ENCODE assay signal across 11 cellular contexts in genomic region chr10:102813734-102814455, GRCh38. TPM values are rescaled to one million over a fixed set of nuclear protein-coding genes. Genes with fewer than 3 reads are reported as not detected.
A peak's percentile ranks its signal among the peaks of the same experiment; 100 is the strongest.
DNase-seq lines count a peak whose midpoint lies in the region; TF ChIP-seq lines count a peak whose summit lies in the region.
"Had no signal": no experiment of that assay in that cellular context is flagged by ENCODE, and none has a peak within 500 bp of the region (broad histone marks: within the 10 kb centered on the region; RNA-seq: fewer than 3 reads in every experiment).

No MANE protein-coding gene starts in this region.

- TF ChIP-seq EP300 in sigmoid colon (IDR thresholded peaks at IDR 0.05), result no peak

- no peaks in the 10 kb centered on the region for H3K9me2 ChIP-seq in hepatocyte (replicated peaks; ENCODE audit: insufficient read depth)

- H3K36me3 ChIP-seq in ascending aorta (peaks cover 45 to 46% of the 10 kb centered on the region in 2 donors), hepatocyte (replicated peaks; ENCODE audit: insufficient read depth, low read depth) (no peaks in the 10 kb centered on the region), sigmoid colon (peaks cover 18 to 50% (median 37%) of the 10 kb centered on the region in 4 donors)

- H4K20me1 ChIP-seq in hepatocyte (ENCODE audit: insufficient read depth, poor library complexity, severe bottlenecking), result no peaks in the 10 kb centered on the region

- H3K79me2 ChIP-seq in hepatocyte, result no peaks in the 10 kb centered on the region

- no peak for TF ChIP-seq CTCF in ascending aorta (IDR thresholded peaks at IDR 0.05)
- TF ChIP-seq CTCF in hepatocyte (IDR thresholded peaks at IDR 0.05; ENCODE audit: poor library complexity), result no peak
- TF ChIP-seq CTCF in sigmoid colon (IDR thresholded peaks at IDR 0.05), result no peak
- TF ChIP-seq CTCF in GM10248 (IDR thresholded peaks at IDR 0.05; ENCODE audit: control extremely low read depth, extremely low read depth, low read depth, missing control alignments), result no peak

- H3K27ac ChIP-seq in ascending aorta (peak overlapping the region; percentile 95 to 99), hepatocyte (peak overlapping the region; percentile 95), sigmoid colon (peak overlapping the region; percentile 79 to 91 (median 90))

- no peak overlapping the region for H3K4me3 ChIP-seq in ascending aorta
- no peak overlapping the region for H3K4me3 ChIP-seq in hepatocyte
- H3K4me3 ChIP-seq in sigmoid colon, result no peak overlapping the region

- intact Hi-C loops in ascending aorta (cut with DNase I), result loop anchor here (2.0 kb wide), 2 partner anchors 13 to 31 kb away; no protein-coding TSS in a partner anchor
- intact Hi-C loops in sigmoid colon (cut with DNase I), result no loop called here

- H3K9me3 ChIP-seq in ascending aorta (no peaks in the 10 kb centered on the region), hepatocyte (ENCODE audit: low read depth) (no peaks in the 10 kb centered on the region), sigmoid colon (no peaks in the 10 kb centered on the region)

- 60% methylated on average over 16 of the region's 16 CpGs for WGBS in hepatocyte (ENCODE audit: low lambda C conversion rate, missing lambda C conversion rate)
- 57 to 72% methylated on average over 16 of the region's 16 CpGs for WGBS in sigmoid colon, 2 donors

- H2AFZ ChIP-seq in hepatocyte, result no peak overlapping the region

- H3K4me2 ChIP-seq in hepatocyte, result peak overlapping the region; percentile 54

- peaks cover 23 to 42% of the 10 kb centered on the region in 2 donors for H3K4me1 ChIP-seq in ascending aorta
- H3K4me1 ChIP-seq in hepatocyte (ENCODE audit: insufficient read depth), result peaks cover 24% of the 10 kb centered on the region
- peaks cover 0 to 40% (median 24%) of the 10 kb centered on the region in 4 donors for H3K4me1 ChIP-seq in sigmoid colon

- peak; percentile 40 for DNase-seq in ELF-1 (ENCODE audit: low read depth, low spot score)
- DNase-seq in ascending aorta (ENCODE audit: low spot score in 2 of 2), result no peak
- DNase-seq in hepatocyte (ENCODE audit: low spot score), result peak; percentile 84
- no peak for DNase-seq in sigmoid colon
- no peak for DNase-seq in GM10248 (ENCODE audit: extremely low spot score)
- DNase-seq in NCI-H226, result no peak
- DNase-seq in NCI-H2107 treated with DMSO at 0.1 percent for 48 hours (lab: John Stamatoyannopoulos, UW; ENCODE audit: unreplicated experiment), result no peak
- no peak for DNase-seq in COLO668 (lab: John Stamatoyannopoulos, UW; ENCODE audit: unreplicated experiment)
- DNase-seq: amniotic stem cell; NCI-H526 treated with DMSO at 0.1 percent for 48 hours; stimulated activated CD4-positive, alpha-beta T cell treated with anti-CD3 and anti-CD28 coated beads, Interleukin-12 subunit alpha, Interleukin-12 subunit beta, amount 100 ng/mL, for 4 hours had no signal

- H3K27me3 ChIP-seq in ascending aorta, result no peaks in the 10 kb centered on the region
- no peaks in the 10 kb centered on the region for H3K27me3 ChIP-seq in hepatocyte
- H3K27me3 ChIP-seq in sigmoid colon, result no peaks in the 10 kb centered on the region

- POLR2A ChIA-PET in GM10248 (lab: Yijun Ruan, JAX), result no interaction called here

- TF ChIP-seq POLR2A in sigmoid colon (IDR thresholded peaks at IDR 0.05), result no peak

- CTCF ChIA-PET in GM10248 (lab: Yijun Ruan, JAX), result interaction anchor here (1.4 to 2.4 kb wide), 3 partner anchors 11 to 104 kb away, joined by 3 to 8 read pairs (median 3); partner anchors contain the start of gene CNNM2

RNA-seq across cellular contexts. Expression of gene CYP17A1, which starts 23.3 kb away (rescaled TPM):
- total RNA-seq in ascending aorta (116 TPM), hepatocyte (not detected in 2 replicates), sigmoid colon (not detected)
- polyA plus RNA-seq in hepatocyte (not detected in 2 replicates), sigmoid colon (1 to 10 TPM in 1 of 3 donors, under 1 TPM in 1, not detected in 1; 0.92 to 3.0 TPM)

RNA-seq across cellular contexts. Expression of gene BORCS7, which starts 40.2 kb away (rescaled TPM):
- total RNA-seq in ascending aorta, result 57.2 TPM
- 53.2 and 61.4 TPM in 2 replicates for total RNA-seq in hepatocyte
- 31.8 and 42.0 TPM in 2 replicates for polyA plus RNA-seq in hepatocyte
- 10 to 100 TPM; 27.0 to 52.1 (median 38.2) TPM for total RNA-seq in sigmoid colon
- polyA plus RNA-seq in sigmoid colon, result 10 to 100 TPM; 27.4 to 46.0 (median 31.8) TPM

RNA-seq across cellular contexts. Expression of gene AS3MT, which starts 55.4 kb away (rescaled TPM):
- total RNA-seq in ascending aorta, result 1.4 TPM
- 9.0 and 9.1 TPM in 2 replicates for total RNA-seq in hepatocyte
- 2.2 and 3.8 TPM in 2 replicates for polyA plus RNA-seq in hepatocyte
- 10 to 100 TPM in 1 of 4 donors, 1 to 10 TPM in 3; 5.0 to 11.9 (median 7.5) TPM for total RNA-seq in sigmoid colon
- polyA plus RNA-seq in sigmoid colon, result 1 to 10 TPM in 1 of 3 donors, under 1 TPM in 1, not detected in 1; 0.60 to 1.9 TPM

Comparison
In these comparisons a context has a peak if more than half of its experiments do, and no peak if none do; other contexts are left out.
1. DNase-seq: peak in ELF-1 (single experiment) and hepatocyte (single experiment); none in ascending aorta (0 of 2), sigmoid colon (single experiment), GM10248 (single experiment), NCI-H226 (single experiment), NCI-H2107 treated with DMSO at 0.1 percent for 48 hours (single experiment) and COLO668 (single experiment).
2. RNA of gene CYP17A1, which starts 23.3 kb away (total RNA-seq): 116 TPM in ascending aorta (single experiment); not detected in hepatocyte and not detected in sigmoid colon; every median in the first group is over 100 times any median in the second.
3. Peak in every context shown above with its lines, with median percentiles within 50 percentile points of each other: H3K27ac ChIP-seq.